ENCODE assay signal across 8 cellular contexts in the genomic region with DNA sequence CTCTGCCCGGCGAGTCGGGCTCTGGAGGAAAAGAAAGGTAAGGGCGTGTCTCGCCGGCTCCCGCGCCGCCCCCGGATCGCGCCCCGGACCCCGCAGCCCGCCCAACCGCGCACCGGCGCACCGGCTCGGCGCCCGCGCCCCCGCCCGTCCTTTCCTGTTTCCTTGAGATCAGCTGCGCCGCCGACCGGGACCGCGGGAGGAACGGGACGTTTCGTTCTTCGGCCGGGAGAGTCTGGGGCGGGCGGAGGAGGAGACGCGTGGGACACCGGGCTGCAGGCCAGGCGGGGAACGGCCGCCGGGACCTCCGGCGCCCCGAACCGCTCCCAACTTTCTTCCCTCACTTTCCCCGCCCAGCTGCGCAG. TPM values are rescaled to one million over a fixed set of nuclear protein-coding genes. Genes with fewer than 3 reads are reported as not detected.
DNase-seq lines count a peak whose midpoint lies in the region; ATAC-seq and TF ChIP-seq lines count a peak whose summit lies in the region.

No MANE protein-coding gene starts in this region.

- H3K36me3 ChIP-seq in fibroblast of lung (ENCODE audit: control insufficient read depth, insufficient read depth, low read length): peaks cover 5% of the 10 kb centered on the region
- no peaks in the 10 kb centered on the region for H3K36me3 ChIP-seq in neural cell (ENCODE audit: insufficient read depth, low read length)

- H3K9ac ChIP-seq in fibroblast of lung (ENCODE audit: insufficient read depth, low read length): peak overlapping the region; percentile 95
- H3K9ac ChIP-seq in neural cell (ENCODE audit: low read length): peak overlapping the region; percentile 50

- TF ChIP-seq EP300 in neural cell (conservative IDR thresholded peaks at IDR 0.05; ENCODE audit: poor library complexity, severe bottlenecking): no peak

- H3K4me3 ChIP-seq in fibroblast of lung (replicated peaks in 1 of 4; ENCODE audit: control extremely low read depth in 1 of 4, insufficient read depth in 1 of 4, low read depth in 3 of 4, low read length in 4 of 4) (peak overlapping the region; percentile 64 to 86 (median 82)), neural cell (ENCODE audit: low read length) (peak overlapping the region; percentile 69)

- H3K27ac ChIP-seq in fibroblast of lung (ENCODE audit: insufficient read depth, low read length) (peak overlapping the region; percentile 86), neural cell (ENCODE audit: low read length) (no peak overlapping the region)

- H4K20me1 ChIP-seq in fibroblast of lung (ENCODE audit: control insufficient read depth, extremely low read depth, insufficient read depth, low read length) (no peaks in the 10 kb centered on the region), neural cell (ENCODE audit: insufficient read depth) (no peaks in the 10 kb centered on the region)

- ATAC-seq in HG02973 (IDR thresholded peaks at IDR 0.05; ENCODE audit: unreplicated experiment) (no peak), HG03342 (IDR thresholded peaks at IDR 0.05; ENCODE audit: unreplicated experiment) (no peak)

- DNase-seq in AG20443 (ENCODE audit: low spot score) (peak; percentile 69), NCI-H510A (lab: John Stamatoyannopoulos, UW) (peak; percentile 33), fibroblast of lung (ENCODE audit: low read depth in 2 of 2) (peak; percentile 36 to 42), DMS153 (lab: John Stamatoyannopoulos, UW) (no peak)
- no peak for DNase-seq in stimulated activated CD8-positive, alpha-beta memory T cell treated with anti-CD3 and anti-CD28 coated beads, Interleukin-4, amount 100 ng/mL, for 48 hours

- TF ChIP-seq RAD21 in neural cell (conservative IDR thresholded peaks at IDR 0.05): no peak

- no peak overlapping the region for H2AFZ ChIP-seq in fibroblast of lung (ENCODE audit: low read length)
- no peak overlapping the region for H2AFZ ChIP-seq in neural cell (ENCODE audit: low read depth, low read length)

- H3K27me3 ChIP-seq in fibroblast of lung (ENCODE audit: control insufficient read depth, insufficient read depth, low read length) (no peaks in the 10 kb centered on the region), neural cell (ENCODE audit: insufficient read depth, low read depth, low read length) (peaks cover 45% of the 10 kb centered on the region)

- no peaks in the 10 kb centered on the region for H3F3A ChIP-seq in neural cell (ENCODE audit: insufficient read depth, low read length, poor library complexity, severe bottlenecking)

- H3K9me3 ChIP-seq in fibroblast of lung (ENCODE audit: control insufficient read depth, insufficient read depth, low read depth, low read length) (no peaks in the 10 kb centered on the region), neural cell (ENCODE audit: low read length) (no peaks in the 10 kb centered on the region)

- H3K4me2 ChIP-seq in fibroblast of lung (ENCODE audit: extremely low read depth, insufficient read depth, low read length) (no peak overlapping the region), neural cell (ENCODE audit: low read length) (no peak overlapping the region)

- TF ChIP-seq CTCF in fibroblast of lung (conservative IDR thresholded peaks at IDR 0.05 in 1 of 2, IDR thresholded peaks at IDR 0.05 in 1 of 2; ENCODE audit: low read depth in 1 of 2, low read length in 2 of 2) (no peak), neural cell (IDR thresholded peaks at IDR 0.05; ENCODE audit: poor library complexity, severe bottlenecking) (no peak)

- peaks cover 6% of the 10 kb centered on the region for H3K4me1 ChIP-seq in fibroblast of lung (ENCODE audit: control insufficient read depth, extremely low read depth, insufficient read depth, low read length)

- H3K9me2 ChIP-seq in neural cell (ENCODE audit: insufficient read depth, low read length): no peaks in the 10 kb centered on the region

- H3K79me2 ChIP-seq in fibroblast of lung (ENCODE audit: control insufficient read depth, insufficient read depth, low read length) (peaks cover 59% of the 10 kb centered on the region), neural cell (replicated peaks; ENCODE audit: insufficient read depth, low read length) (no peaks in the 10 kb centered on the region)

TF ChIP-seq in neural cell, 6 proteins besides CTCF, POLR2A, EP300 and RAD21:
- TF ChIP-seq TAF1 (IDR thresholded peaks at IDR 0.05; ENCODE audit: low read depth) (no peak), EZH2 (IDR thresholded peaks at IDR 0.05; ENCODE audit: borderline replicate concordance, insufficient read depth, low read length, poor library complexity, severe bottlenecking) (no peak), POLR2AphosphoS5 (IDR thresholded peaks at IDR 0.05) (no peak), MXI1 (conservative IDR thresholded peaks at IDR 0.05; ENCODE audit: poor library complexity, severe bottlenecking) (no peak), SMC3 (conservative IDR thresholded peaks at IDR 0.05; ENCODE audit: poor library complexity) (no peak)
- TF ChIP-seq, protein P1, sequence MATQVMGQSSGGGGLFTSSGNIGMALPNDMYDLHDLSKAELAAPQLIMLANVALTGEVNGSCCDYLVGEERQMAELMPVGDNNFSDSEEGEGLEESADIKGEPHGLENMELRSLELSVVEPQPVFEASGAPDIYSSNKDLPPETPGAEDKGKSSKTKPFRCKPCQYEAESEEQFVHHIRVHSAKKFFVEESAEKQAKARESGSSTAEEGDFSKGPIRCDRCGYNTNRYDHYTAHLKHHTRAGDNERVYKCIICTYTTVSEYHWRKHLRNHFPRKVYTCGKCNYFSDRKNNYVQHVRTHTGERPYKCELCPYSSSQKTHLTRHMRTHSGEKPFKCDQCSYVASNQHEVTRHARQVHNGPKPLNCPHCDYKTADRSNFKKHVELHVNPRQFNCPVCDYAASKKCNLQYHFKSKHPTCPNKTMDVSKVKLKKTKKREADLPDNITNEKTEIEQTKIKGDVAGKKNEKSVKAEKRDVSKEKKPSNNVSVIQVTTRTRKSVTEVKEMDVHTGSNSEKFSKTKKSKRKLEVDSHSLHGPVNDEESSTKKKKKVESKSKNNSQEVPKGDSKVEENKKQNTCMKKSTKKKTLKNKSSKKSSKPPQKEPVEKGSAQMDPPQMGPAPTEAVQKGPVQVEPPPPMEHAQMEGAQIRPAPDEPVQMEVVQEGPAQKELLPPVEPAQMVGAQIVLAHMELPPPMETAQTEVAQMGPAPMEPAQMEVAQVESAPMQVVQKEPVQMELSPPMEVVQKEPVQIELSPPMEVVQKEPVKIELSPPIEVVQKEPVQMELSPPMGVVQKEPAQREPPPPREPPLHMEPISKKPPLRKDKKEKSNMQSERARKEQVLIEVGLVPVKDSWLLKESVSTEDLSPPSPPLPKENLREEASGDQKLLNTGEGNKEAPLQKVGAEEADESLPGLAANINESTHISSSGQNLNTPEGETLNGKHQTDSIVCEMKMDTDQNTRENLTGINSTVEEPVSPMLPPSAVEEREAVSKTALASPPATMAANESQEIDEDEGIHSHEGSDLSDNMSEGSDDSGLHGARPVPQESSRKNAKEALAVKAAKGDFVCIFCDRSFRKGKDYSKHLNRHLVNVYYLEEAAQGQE (IDR thresholded peaks at IDR 0.05; ENCODE audit: borderline replicate concordance): no peak
TF ChIP-seq in neural cell: peak in this region for 0.

RNA-seq across cellular contexts. Expression of a gene that starts 0.5 kb away (rescaled TPM):
- 36.0 and 55.3 TPM in 2 replicates for total RNA-seq in fibroblast of lung
- 62.7 and 62.8 TPM in 2 replicates for polyA plus RNA-seq in fibroblast of lung
- 39.9 and 51.2 TPM in 2 replicates for polyA plus RNA-seq in fibroblast of lung (2012)
- 205 and 211 TPM in 2 replicates for polyA minus RNA-seq in fibroblast of lung (ENCODE audit: low replicate concordance)
- polyA plus RNA-seq in neural cell: 0.02 and 0.22 TPM in 2 replicates
- polyA minus RNA-seq in neural cell: 0.23 and 0.49 TPM in 2 replicates

Comparison
In these comparisons a context has a peak if more than half of its experiments do, and no peak if none do; other contexts are left out.
1. DNase-seq: peak in AG20443 (single experiment), NCI-H510A (single experiment) and fibroblast of lung (2 of 2); none in stimulated activated CD8-positive, alpha-beta memory T cell treated with anti-CD3 and anti-CD28 coated beads, Interleukin-4, amount 100 ng/mL, for 48 hours (single experiment) and DMS153 (single experiment).
2. RNA of a gene that starts 0.5 kb away (polyA plus RNA-seq): 39.9 to 62.8 TPM in fibroblast of lung; 0.02 to 0.22 TPM in neural cell; every median in the first group is over 10 times any median in the second.